In the genomic region with DNA sequence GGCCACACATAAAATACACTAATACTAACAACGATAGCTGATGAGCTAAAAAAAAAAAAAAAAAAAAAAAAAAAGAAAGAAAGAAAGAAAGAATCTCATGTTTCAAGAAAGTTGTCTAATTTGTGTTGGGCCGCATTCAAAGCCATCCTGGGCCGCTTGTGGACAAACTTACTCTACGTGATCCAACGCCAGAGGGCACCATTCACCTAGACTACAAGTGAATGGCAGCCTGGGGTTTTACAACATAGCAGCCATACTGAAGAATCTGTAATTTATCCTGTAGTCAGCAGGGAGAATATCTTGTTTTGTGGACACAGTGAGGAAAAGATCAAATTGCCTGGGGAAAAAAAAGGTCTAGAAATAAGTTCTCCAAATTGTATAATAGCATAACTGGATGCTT, we compare ENCODE assay signal across 8 cellular contexts. TPM values are rescaled to one million over a fixed set of nuclear protein-coding genes. Genes with fewer than 3 reads are reported as not detected.
A peak's percentile ranks its signal among the peaks of the same experiment; 100 is the strongest.
DNase-seq lines count a peak whose midpoint lies in the region; ATAC-seq and TF ChIP-seq lines count a peak whose summit lies in the region.

No MANE protein-coding gene starts in this region.

- H3K27ac Mint-ChIP-seq in CD4-positive, alpha-beta T cell = no peak overlapping the region
- no peak overlapping the region for H3K27ac Mint-ChIP-seq in nephron progenitor cell

- H3K27ac ChIP-seq in CD4-positive, alpha-beta T cell (ENCODE audit: low read depth, low read length) = no peak overlapping the region
- H3K27ac ChIP-seq in epithelial cell of prostate = no peak overlapping the region

- CTCF ChIA-PET in CD4-positive, alpha-beta T cell (lab: Charles Lee) = interaction anchor here (2.5 kb wide), 1 partner anchor 68 kb away, joined by 10 read pairs; no protein-coding TSS in a partner anchor

- H3K36me3 Mint-ChIP-seq in CD4-positive, alpha-beta T cell (ENCODE audit: low read depth) = peaks cover 34% of the 10 kb centered on the region
- peaks cover 13% of the 10 kb centered on the region for H3K36me3 Mint-ChIP-seq in nephron progenitor cell (ENCODE audit: low read depth)

- H3K9me3 Mint-ChIP-seq in CD4-positive, alpha-beta T cell = peaks cover 4% of the 10 kb centered on the region
- peaks cover 24% of the 10 kb centered on the region for H3K9me3 Mint-ChIP-seq in nephron progenitor cell

- no peaks in the 10 kb centered on the region for H3K4me1 Mint-ChIP-seq in CD4-positive, alpha-beta T cell (ENCODE audit: low read depth)
- H3K4me1 Mint-ChIP-seq in nephron progenitor cell = peaks cover 5% of the 10 kb centered on the region

- POLR2A ChIA-PET in CD4-positive, alpha-beta T cell (lab: Charles Lee) = no interaction called here

- peak; percentile 59 for TF ChIP-seq CTCF in CD4-positive, alpha-beta T cell (IDR thresholded peaks at IDR 0.05)
- TF ChIP-seq CTCF in nephron progenitor cell (IDR thresholded peaks at IDR 0.05) = peak; percentile 66

- no peaks in the 10 kb centered on the region for H3K27me3 ChIP-seq in CD4-positive, alpha-beta T cell (ENCODE audit: control insufficient read depth, insufficient read depth, low read length)

- no peaks in the 10 kb centered on the region for H3K27me3 Mint-ChIP-seq in CD4-positive, alpha-beta T cell
- H3K27me3 Mint-ChIP-seq in nephron progenitor cell (ENCODE audit: low read depth, poor library complexity) = no peaks in the 10 kb centered on the region

- intact Hi-C loops in CD4-positive, alpha-beta T cell (cut with DNase I, micrococcal nuclease) = loop anchor here in 1 of 2 experiments (1.0 kb wide), 1 partner anchor 68 kb away; no protein-coding TSS in a partner anchor

- no peak for ATAC-seq in CD4-positive, alpha-beta T cell (ENCODE audit: poor library complexity)
- ATAC-seq in GM19452 (IDR thresholded peaks at IDR 0.05; ENCODE audit: unreplicated experiment) (peak; percentile 56), HG03571 (IDR thresholded peaks at IDR 0.05; ENCODE audit: unreplicated experiment) (no peak)

- peak; percentile 10 to 43 (median 26) for DNase-seq in CD4-positive, alpha-beta T cell
- DNase-seq in NCI-H2029 (lab: John Stamatoyannopoulos, UW) (peak; percentile 65), epithelial cell of prostate (ENCODE audit: low read depth, low spot score) (peak; percentile 33), nephron progenitor cell (peak; percentile 63), ureter (ENCODE audit: low spot score) (peak; percentile 74)
- peak; percentile 36 to 50 for DNase-seq in activated CD4-positive, alpha-beta T cell treated with anti-CD3 and anti-CD28 coated beads, Interleukin-2, amount 50 U/mL, for 48 hours

- H3K9me3 ChIP-seq in CD4-positive, alpha-beta T cell (ENCODE audit: control insufficient read depth, low read length) = peaks cover 9% of the 10 kb centered on the region

- H3K4me3 Mint-ChIP-seq in CD4-positive, alpha-beta T cell = no peak overlapping the region
- no peak overlapping the region for H3K4me3 Mint-ChIP-seq in nephron progenitor cell

RNA-seq across cellular contexts. Expression of gene CYP2J2, which starts 47.0 kb away (rescaled TPM):
- total RNA-seq in CD4-positive, alpha-beta T cell = under 1 TPM; 0.28 to 0.33 TPM
- total RNA-seq in ureter = 20.4 TPM

Comparison
In these comparisons a context has a peak if more than half of its experiments do, and no peak if none do; other contexts are left out.
1. RNA of gene CYP2J2, which starts 47.0 kb away (total RNA-seq): 20.4 TPM in ureter (single experiment); 0.28 to 0.33 TPM in CD4-positive, alpha-beta T cell; every median in the first group is over 10 times any median in the second.
2. Peak in every context shown above with its lines, with median percentiles within 50 percentile points of each other: DNase-seq.